Comparison of ENCODE assay signal across 13 cellular contexts in genomic region chr15:89809787-89810148, GRCh38. TPM values are rescaled to one million over a fixed set of nuclear protein-coding genes. Genes with fewer than 3 reads are reported as not detected.
"Had no signal": no experiment of that assay in that cellular context is flagged by ENCODE, and none has a peak within 500 bp of the region (broad histone marks: within the 10 kb centered on the region; RNA-seq: fewer than 3 reads in every experiment).

No MANE protein-coding gene starts in this region.

- H3K4me3 Mint-ChIP-seq: activated CD4-positive, alpha-beta memory T cell treated with anti-CD3 and anti-CD28 coated beads, Interleukin-2, amount 10 ng/mL, durations not matched to agents 7 days and 5 days; activated T-cell treated with anti-CD3 and anti-CD28 coated beads, Interleukin-2, amount 50 U/mL, for 72 hours had no signal

- H3K36me3 ChIP-seq: colonic mucosa had no signal

- H3K27ac Mint-ChIP-seq: activated CD4-positive, alpha-beta memory T cell treated with anti-CD3 and anti-CD28 coated beads, Interleukin-2, amount 10 ng/mL, durations not matched to agents 7 days and 5 days; activated T-cell treated with anti-CD3 and anti-CD28 coated beads, Interleukin-2, amount 50 U/mL, for 72 hours had no signal

- H3K27ac ChIP-seq: colonic mucosa had no signal

- H3K4me3 ChIP-seq: colonic mucosa had no signal

- H3K9me3 ChIP-seq: colonic mucosa had no signal

- ATAC-seq: activated T-cell treated with anti-CD3 and anti-CD28 coated beads, Interleukin-2, amount 50 U/mL, for 72 hours had no signal

- FAIRE-seq: urothelium cell line had no signal

- H3K9me3 Mint-ChIP-seq: activated CD4-positive, alpha-beta memory T cell treated with anti-CD3 and anti-CD28 coated beads, Interleukin-2, amount 10 ng/mL, durations not matched to agents 7 days and 5 days; activated T-cell treated with anti-CD3 and anti-CD28 coated beads, Interleukin-2, amount 50 U/mL, for 72 hours had no signal

- DNase-seq: activated CD4-positive, alpha-beta memory T cell treated with anti-CD3 and anti-CD28 coated beads, Interleukin-2, amount 10 ng/mL, durations not matched to agents 7 days and 5 days; activated CD4-positive, alpha-beta T cell treated with anti-CD3 and anti-CD28 coated beads for 1 hour; activated naive CD4-positive, alpha-beta T cell; activated T-cell treated with anti-CD3 and anti-CD28 coated beads, Interleukin-2, amount 50 U/mL, for 72 hours; caudate nucleus; colonic mucosa; effector CD8-positive, alpha-beta T cell; hippocampal formation; midbrain; occipital lobe; stimulated activated CD4-positive, alpha-beta T cell treated with anti-CD3 and anti-CD28 coated beads, Interleukin-2, amount 100 ng/mL, for 48 hours; SW 1271 had no signal

RNA-seq across cellular contexts. Expression of gene MESP2, which starts 33.6 kb away (rescaled TPM):
- total RNA-seq: activated CD4-positive, alpha-beta memory T cell treated with anti-CD3 and anti-CD28 coated beads, Interleukin-2, amount 10 ng/mL, durations not matched to agents 7 days and 5 days; activated T-cell treated with anti-CD3 and anti-CD28 coated beads, Interleukin-2, amount 50 U/mL, for 72 hours; occipital lobe had no signal
